ENCODE assay signal across 20 cellular contexts in the genomic region with DNA sequence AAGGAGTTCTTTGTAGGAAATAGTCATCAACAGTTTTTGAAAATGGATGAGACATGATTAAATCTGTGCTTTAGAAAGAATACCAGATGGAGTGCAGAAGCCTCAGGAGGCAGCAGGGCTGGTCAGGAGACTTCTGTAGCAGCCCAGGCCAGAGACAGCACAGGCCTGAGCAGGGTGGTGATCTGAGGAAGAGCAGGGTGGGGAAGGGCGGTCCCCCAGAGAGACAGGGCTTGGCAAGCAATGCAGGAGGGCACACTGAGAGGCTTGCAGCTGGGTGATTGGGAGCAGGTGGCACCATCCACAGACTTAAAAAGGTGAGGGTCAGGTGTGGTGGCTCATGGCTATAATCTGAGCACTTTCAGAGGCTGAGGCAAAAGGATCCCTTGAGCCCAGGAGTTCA. TPM values are rescaled to one million over a fixed set of nuclear protein-coding genes. Genes with fewer than 3 reads are reported as not detected.
"Had no signal": no experiment of that assay in that cellular context is flagged by ENCODE, and none has a peak within 500 bp of the region (broad histone marks: within the 10 kb centered on the region; RNA-seq: fewer than 3 reads in every experiment).

No MANE protein-coding gene starts in this region.

- H3K27ac ChIP-seq: foreskin keratinocyte, SJSA1, upper lobe of left lung had no signal

- H3K27me3 Mint-ChIP-seq: activated naive CD8-positive, alpha-beta T cell treated with anti-CD3 and anti-CD28 coated beads for 36 hours had no signal

- H3K79me2 ChIP-seq: hepatocyte had no signal

- H3K9me3 Mint-ChIP-seq: activated naive CD8-positive, alpha-beta T cell treated with anti-CD3 and anti-CD28 coated beads for 36 hours; natural killer cell; stimulated activated naive CD8-positive, alpha-beta T cell treated with anti-CD3 and anti-CD28 coated beads, Interleukin-15, amount 100 ng/mL, for 72 hours; T-helper 1 cell treated with Interleukin-12 subunit alpha and Interleukin-12 subunit beta and Interleukin-4 antibody, amounts not matched to agents 30 μg/mL and 1 μg/mL, for 36 hours; WTC11 had no signal

- FAIRE-seq: TTC549 had no signal

- H3K4me3 Mint-ChIP-seq: activated CD8-positive, alpha-beta T cell treated with anti-CD3 and anti-CD28 coated beads, Interleukin-2, amount 10 ng/mL, durations not matched to agents 7 days and 5 days; activated naive CD8-positive, alpha-beta T cell treated with anti-CD3 and anti-CD28 coated beads for 36 hours; stimulated activated naive CD8-positive, alpha-beta T cell treated with anti-CD3 and anti-CD28 coated beads, Interleukin-15, amount 100 ng/mL, for 72 hours; T-helper 1 cell treated with Interleukin-12 subunit alpha and Interleukin-12 subunit beta and Interleukin-4 antibody, amounts not matched to agents 30 μg/mL and 1 μg/mL, for 36 hours; WTC11 had no signal

- H3K36me3 ChIP-seq: SJSA1, upper lobe of left lung had no signal

- H3K9me3 ChIP-seq: upper lobe of left lung had no signal

- H3K4me3 ChIP-seq: dorsolateral prefrontal cortex, hepatocyte, SJSA1, upper lobe of left lung had no signal

- ATAC-seq: activated CD8-positive, alpha-beta T cell treated with anti-CD3 and anti-CD28 coated beads, Interleukin-2, amount 10 ng/mL, durations not matched to agents 7 days and 5 days; foreskin keratinocyte; natural killer cell; stimulated activated naive CD8-positive, alpha-beta T cell treated with anti-CD3 and anti-CD28 coated beads, Interleukin-15, amount 100 ng/mL, for 72 hours; WTC11 had no signal

- H3K27ac Mint-ChIP-seq: activated CD8-positive, alpha-beta T cell treated with anti-CD3 and anti-CD28 coated beads, Interleukin-2, amount 10 ng/mL, durations not matched to agents 7 days and 5 days; stimulated activated naive CD8-positive, alpha-beta T cell treated with anti-CD3 and anti-CD28 coated beads, Interleukin-15, amount 100 ng/mL, for 72 hours; T-helper 1 cell treated with Interleukin-12 subunit alpha and Interleukin-12 subunit beta and Interleukin-4 antibody, amounts not matched to agents 30 μg/mL and 1 μg/mL, for 36 hours; WTC11 had no signal

- H3K36me3 Mint-ChIP-seq: activated naive CD8-positive, alpha-beta T cell treated with anti-CD3 and anti-CD28 coated beads for 36 hours; natural killer cell; WTC11 had no signal

- H2AFZ ChIP-seq: hepatocyte had no signal

- H3K4me1 ChIP-seq: foreskin keratinocyte had no signal

- H3K4me2 ChIP-seq: hepatocyte had no signal

- DNase-seq: activated CD4-positive, alpha-beta T cell treated with anti-CD3 and anti-CD28 coated beads for 4 hours; activated CD8-positive, alpha-beta T cell treated with anti-CD3 and anti-CD28 coated beads, Interleukin-2, amount 10 ng/mL, durations not matched to agents 7 days and 5 days; activated naive CD8-positive, alpha-beta T cell treated with anti-CD3 and anti-CD28 coated beads for 36 hours; amniotic stem cell; dorsolateral prefrontal cortex; foreskin keratinocyte; mesendoderm; natural killer cell; retina; stimulated activated CD4-positive, alpha-beta T cell treated with anti-CD3 and anti-CD28 coated beads, Interleukin-2, amount 100 ng/mL, for 24 hours; stimulated activated naive CD8-positive, alpha-beta T cell treated with anti-CD3 and anti-CD28 coated beads, Interleukin-15, amount 100 ng/mL, for 72 hours; upper lobe of left lung had no signal

- H3K27me3 ChIP-seq: dorsolateral prefrontal cortex, hepatocyte, upper lobe of left lung had no signal

RNA-seq across cellular contexts. Expression of a gene that starts 4.3 kb away (rescaled TPM):
- total RNA-seq: epithelial cell of proximal tubule, hepatocyte, liver, posterior vena cava had no signal
- polyA plus RNA-seq: liver had no signal
